ENCODE assay signal across 10 cellular contexts in genomic region chr9:101027733-101028345, GRCh38. TPM values are rescaled to one million over a fixed set of nuclear protein-coding genes. Genes with fewer than 3 reads are reported as not detected.
DNase-seq lines count a peak whose midpoint lies in the region; ATAC-seq, FAIRE-seq and TF ChIP-seq lines count a peak whose summit lies in the region.
"Had no signal": no experiment of that assay in that cellular context is flagged by ENCODE, and none has a peak within 500 bp of the region (broad histone marks: within the 10 kb centered on the region; RNA-seq: fewer than 3 reads in every experiment).

No MANE protein-coding gene starts in this region.

- WGBS in H1 (ENCODE audit: extremely low coverage in 1 of 2, insufficient coverage in 1 of 2, insufficient read length in 1 of 2, insufficient replicate concordance in 2 of 2, low coverage in 1 of 2, low lambda C conversion rate in 2 of 2, missing lambda C conversion rate in 1 of 2), 2 experiments, result 20% methylated on average over 12 of the region's 12 CpGs; no CpG with 5 or more reads in 1 of the 2 experiments
- 19 to 22% methylated on average over 6 to 9 of the region's 12 CpGs for WGBS in mesodermal cell (ENCODE audit: insufficient coverage in 2 of 2), 2 experiments

- no peaks in the 10 kb centered on the region for H3K36me3 Mint-ChIP-seq in activated CD4-positive, alpha-beta T cell treated with anti-CD3 and anti-CD28 coated beads, Interleukin-2, amount 10 ng/mL, durations not matched to agents 24 days and 14 days (ENCODE audit: low read depth)
- no peaks in the 10 kb centered on the region for H3K36me3 Mint-ChIP-seq in activated CD4-positive, alpha-beta T cell treated with anti-CD3 and anti-CD28 coated beads for 36 hours (ENCODE audit: low read depth)
- H3K36me3 Mint-ChIP-seq in type B pancreatic cell, result no peaks in the 10 kb centered on the region

- no peak overlapping the region for H3K4me3 Mint-ChIP-seq in activated CD4-positive, alpha-beta T cell treated with anti-CD3 and anti-CD28 coated beads, Interleukin-2, amount 10 ng/mL, durations not matched to agents 24 days and 14 days
- no peak overlapping the region for H3K4me3 Mint-ChIP-seq in activated CD4-positive, alpha-beta T cell treated with anti-CD3 and anti-CD28 coated beads for 36 hours
- peak overlapping the region; percentile 92 for H3K4me3 Mint-ChIP-seq in type B pancreatic cell
- H3K4me3 Mint-ChIP-seq: activated naive CD4-positive, alpha-beta T cell treated with anti-CD3 and anti-CD28 coated beads for 36 hours had no signal

- peaks cover 19% of the 10 kb centered on the region for H3K23me2 ChIP-seq in H1 (ENCODE audit: low read depth, low read length)

- H2BK15ac ChIP-seq in H1 (ENCODE audit: low read length), result no peak overlapping the region

- peak overlapping the region; percentile 52 for H2BK120ac ChIP-seq in H1 (replicated peaks; ENCODE audit: low read depth, low read length)

- H2BK5ac ChIP-seq in H1 (ENCODE audit: low read depth, low read length), result peak overlapping the region; percentile 18; the same call in 1 of the 2 replicates

- no peak overlapping the region for H4K91ac ChIP-seq in H1 (replicated peaks; ENCODE audit: insufficient read length, low read length)

- CTCF ChIA-PET in activated CD4-positive, alpha-beta T cell treated with anti-CD3 and anti-CD28 coated beads for 36 hours (lab: Charles Lee), result no interaction called here
- CTCF ChIA-PET in H1 (lab: Charles Lee; ENCODE audit: partially characterized antibody), result no interaction called here

- H3K56ac ChIP-seq in H1 (replicated peaks; ENCODE audit: insufficient read length, low read depth, low read length), result no peak overlapping the region

- TF ChIP-seq CTCF in H1 (IDR thresholded peaks at IDR 0.05; ENCODE audit: control extremely low read depth in 1 of 3, insufficient read depth in 1 of 3, low read depth in 1 of 3, low read length in 3 of 3), result no peak
- no peak for TF ChIP-seq CTCF in type B pancreatic cell (conservative IDR thresholded peaks at IDR 0.05)

- H3K18ac ChIP-seq in H1 (ENCODE audit: extremely low read depth, low read length), result peak overlapping the region; percentile 26; the same call in 1 of the 2 replicates

- TF ChIP-seq POLR2A in H1 (IDR thresholded peaks at IDR 0.05; ENCODE audit: control extremely low read depth in 1 of 2, low read depth in 2 of 2, low read length in 2 of 2), result no peak

- no peak overlapping the region for H2BK20ac ChIP-seq in H1 (ENCODE audit: low read length)

- peak; percentile 4 for DNase-seq in activated CD4-positive, alpha-beta T cell treated with anti-CD3 and anti-CD28 coated beads, Interleukin-2, amount 10 ng/mL, durations not matched to agents 24 days and 14 days
- no peak for DNase-seq in activated CD4-positive, alpha-beta T cell treated with anti-CD3 and anti-CD28 coated beads for 36 hours
- no peak for DNase-seq in H1 (ENCODE audit: low read depth in 1 of 2, low spot score in 2 of 2)
- no peak for DNase-seq in type B pancreatic cell (ENCODE audit: extremely low spot score, unreplicated experiment)

- H2AFZ ChIP-seq in H1 (ENCODE audit: low read length), result peak overlapping the region; percentile 99

- no peak overlapping the region for H2AK5ac ChIP-seq in H1 (ENCODE audit: low read depth, low read length)

- H3K4me3 ChIP-seq in H1 (ENCODE audit: extremely low read depth in 1 of 4, insufficient read depth in 2 of 4, low read depth in 3 of 4, low read length in 4 of 4) (peak overlapping the region; percentile 61 to 92 (median 79)), mesodermal cell (ENCODE audit: extremely low read depth, insufficient read depth, low read length, poor library complexity, severe bottlenecking) (peak overlapping the region; percentile 55)

- POLR2A ChIA-PET in activated CD4-positive, alpha-beta T cell treated with anti-CD3 and anti-CD28 coated beads for 36 hours (lab: Charles Lee), result no interaction called here
- POLR2A ChIA-PET in H1 (lab: Charles Lee; ENCODE audit: partially characterized antibody), result no interaction called here

- H3K79me2 ChIP-seq in H1 (ENCODE audit: control insufficient read depth in 1 of 2, insufficient read depth in 2 of 2, low read length in 2 of 2), result no peaks in the 10 kb centered on the region

- no peak overlapping the region for H3K4ac ChIP-seq in H1 (replicated peaks; ENCODE audit: insufficient read length, low read depth, low read length)

- H3K27ac Mint-ChIP-seq in activated CD4-positive, alpha-beta T cell treated with anti-CD3 and anti-CD28 coated beads, Interleukin-2, amount 10 ng/mL, durations not matched to agents 24 days and 14 days, result no peak overlapping the region
- H3K27ac Mint-ChIP-seq in activated CD4-positive, alpha-beta T cell treated with anti-CD3 and anti-CD28 coated beads for 36 hours, result no peak overlapping the region
- H3K27ac Mint-ChIP-seq in type B pancreatic cell, result peak overlapping the region; percentile 40
- H3K27ac Mint-ChIP-seq: activated naive CD4-positive, alpha-beta T cell treated with anti-CD3 and anti-CD28 coated beads for 36 hours had no signal

- H3K9me3 Mint-ChIP-seq in activated CD4-positive, alpha-beta T cell treated with anti-CD3 and anti-CD28 coated beads, Interleukin-2, amount 10 ng/mL, durations not matched to agents 24 days and 14 days, result no peaks in the 10 kb centered on the region
- H3K9me3 Mint-ChIP-seq in activated CD4-positive, alpha-beta T cell treated with anti-CD3 and anti-CD28 coated beads for 36 hours (ENCODE audit: low read depth), result no peaks in the 10 kb centered on the region
- H3K9me3 Mint-ChIP-seq in type B pancreatic cell, result no peaks in the 10 kb centered on the region

- peak overlapping the region in 2 of 4 experiments; percentile 47 to 49; a peak in 3 of 7 replicates for H3K9ac ChIP-seq in H1 (replicated peaks in 1 of 4; ENCODE audit: extremely low read depth in 1 of 4, low read depth in 3 of 4, low read length in 3 of 4)

- TF ChIP-seq EP300 in H1 (IDR thresholded peaks at IDR 0.05; ENCODE audit: borderline replicate concordance in 1 of 2, low read depth in 2 of 2, low read length in 2 of 2), result no peak

- H3K79me1 ChIP-seq in H1 (ENCODE audit: low read depth, low read length), result no peaks in the 10 kb centered on the region

- no peak for TF ChIP-seq RAD21 in H1 (IDR thresholded peaks at IDR 0.05 in 1 of 2, conservative IDR thresholded peaks at IDR 0.05 in 1 of 2; ENCODE audit: low read depth in 2 of 2, low read length in 2 of 2)

- H3K27ac ChIP-seq in H1 (ENCODE audit: low read depth, low read length) (no peak overlapping the region), mesodermal cell (ENCODE audit: low read depth, low read length, severe bottlenecking) (peak overlapping the region; percentile 61)

- no peak overlapping the region for H2BK12ac ChIP-seq in H1 (ENCODE audit: low read depth, low read length)

- H3K23ac ChIP-seq in H1 (ENCODE audit: insufficient read length), result no peak overlapping the region

- H3K27me3 Mint-ChIP-seq in activated CD4-positive, alpha-beta T cell treated with anti-CD3 and anti-CD28 coated beads, Interleukin-2, amount 10 ng/mL, durations not matched to agents 24 days and 14 days, result peaks cover 48% of the 10 kb centered on the region
- H3K27me3 Mint-ChIP-seq in activated CD4-positive, alpha-beta T cell treated with anti-CD3 and anti-CD28 coated beads for 36 hours, result peaks cover 41% of the 10 kb centered on the region
- H3K27me3 Mint-ChIP-seq in type B pancreatic cell, result peaks cover 82% of the 10 kb centered on the region

- H4K8ac ChIP-seq in H1 (ENCODE audit: extremely low read depth, insufficient read depth, low read length), result peak overlapping the region; percentile 81; the same call in 1 of the 2 replicates

- FAIRE-seq in H1 (lab: Jason Lieb, UNC), result no peak

- no peak overlapping the region for H3K14ac ChIP-seq in H1 (ENCODE audit: insufficient read length)

- H4K20me1 ChIP-seq in H1 (replicated peaks in 1 of 2; ENCODE audit: control insufficient read depth in 1 of 2, insufficient read depth in 2 of 2, low read length in 2 of 2), result no peaks in the 10 kb centered on the region

- peaks cover 14 to 42% (median 33%) of the 10 kb centered on the region in 4 experiments for H3K27me3 ChIP-seq in H1 (replicated peaks in 1 of 4; ENCODE audit: control insufficient read depth in 3 of 4, extremely low read depth in 1 of 4, insufficient read depth in 3 of 4, low read length in 3 of 4)

- H3K4me2 ChIP-seq in H1 (ENCODE audit: insufficient read depth in 1 of 2, low read depth in 2 of 2, low read length in 2 of 2), result peak overlapping the region; percentile 93 to 97

- H3K4me1 ChIP-seq in H1 (replicated peaks in 1 of 4; ENCODE audit: control insufficient read depth in 3 of 4, insufficient read depth in 4 of 4, low read length in 3 of 4), result peaks cover 3 to 12% (median 7%) of the 10 kb centered on the region in 4 experiments; a peak in 4 of 7 replicates
- no peaks in the 10 kb centered on the region for H3K4me1 ChIP-seq in mesodermal cell (ENCODE audit: control insufficient read depth, insufficient read depth, low read length, poor library complexity, severe bottlenecking)

- no peak for ATAC-seq in activated CD4-positive, alpha-beta T cell treated with anti-CD3 and anti-CD28 coated beads for 36 hours
- ATAC-seq in GM21619 (IDR thresholded peaks at IDR 0.05; ENCODE audit: unreplicated experiment) (no peak), HG02642 (IDR thresholded peaks at IDR 0.05; ENCODE audit: poor library complexity, unreplicated experiment) (no peak), GM19395 (IDR thresholded peaks at IDR 0.05; ENCODE audit: unreplicated experiment) (no peak)

- no peak overlapping the region for H4K5ac ChIP-seq in H1 (ENCODE audit: insufficient read length, low read depth, low read length)

- H3K4me1 Mint-ChIP-seq in activated CD4-positive, alpha-beta T cell treated with anti-CD3 and anti-CD28 coated beads, Interleukin-2, amount 10 ng/mL, durations not matched to agents 24 days and 14 days, result no peaks in the 10 kb centered on the region
- H3K4me1 Mint-ChIP-seq in activated CD4-positive, alpha-beta T cell treated with anti-CD3 and anti-CD28 coated beads for 36 hours, result no peaks in the 10 kb centered on the region
- peaks cover 5% of the 10 kb centered on the region for H3K4me1 Mint-ChIP-seq in type B pancreatic cell (ENCODE audit: unreplicated experiment)

- intact Hi-C loops in activated CD4-positive, alpha-beta T cell treated with anti-CD3 and anti-CD28 coated beads, Interleukin-2, amount 10 ng/mL, durations not matched to agents 24 days and 14 days (cut with micrococcal nuclease), result no loop called here
- intact Hi-C loops in activated CD4-positive, alpha-beta T cell treated with anti-CD3 and anti-CD28 coated beads for 36 hours (cut with DNase I, micrococcal nuclease), result no loop called here

- H3K36me3 ChIP-seq in H1 (ENCODE audit: control insufficient read depth in 2 of 4, insufficient read depth in 4 of 4, low read length in 3 of 4) (no peaks in the 10 kb centered on the region), mesodermal cell (ENCODE audit: control insufficient read depth, insufficient read depth, low read length) (no peaks in the 10 kb centered on the region)

- no peaks in the 10 kb centered on the region for H3K9me3 ChIP-seq in H1 (ENCODE audit: insufficient read depth in 2 of 2, low read depth in 1 of 2, low read length in 1 of 2)
- no peaks in the 10 kb centered on the region for H3K9me3 ChIP-seq in mesodermal cell (ENCODE audit: control insufficient read depth, low read length)

RNA-seq across cellular contexts. Expression of gene PLPPR1, which starts 0.7 kb away (rescaled TPM):
- not detected in 2 replicates for total RNA-seq in activated CD4-positive, alpha-beta T cell treated with anti-CD3 and anti-CD28 coated beads, Interleukin-2, amount 10 ng/mL, durations not matched to agents 24 days and 14 days
- not detected for total RNA-seq in activated CD4-positive, alpha-beta T cell treated with anti-CD3 and anti-CD28 coated beads for 36 hours
- 1.2 and 1.4 TPM in 2 replicates for total RNA-seq in H1 (2021; fragmentation: NEBNext Ultra II Directional; extraction: Animal tissue kit (Norgen Biotek cat#: 25700))
- 1.0 and 1.8 TPM in 2 replicates for polyA plus RNA-seq in H1 (2011; rRNA removed)
- 1.3 TPM for polyA plus RNA-seq in H1 (2011; cell fraction: cytosol; rRNA removed)
- 1.2 TPM for polyA plus RNA-seq in H1 (2011; cell fraction: nucleus; rRNA removed)
- 1.2 to 3.3 TPM (median 2.0 TPM) in 4 replicates for polyA plus RNA-seq in H1 (2012, experiment 1 of 2)
- 0.39 TPM for polyA plus RNA-seq in H1 (2012, experiment 2 of 2)
- 1.3 TPM for polyA plus RNA-seq in H1 (2013, experiment 1 of 2)
- polyA plus RNA-seq in H1 (2013, experiment 2 of 2), result 1.4 TPM
- polyA minus RNA-seq in H1 (2011; rRNA and poly(A)+ RNA removed), result 3.2 and 4.3 TPM in 2 replicates
- 1.3 TPM for polyA minus RNA-seq in H1 (2011; cell fraction: cytosol; rRNA and poly(A)+ RNA removed)
- polyA minus RNA-seq in H1 (2011; cell fraction: nucleus; rRNA and poly(A)+ RNA removed), result 3.4 TPM
- 0.41 TPM for polyA plus RNA-seq in mesodermal cell (2013, experiment 1 of 2)
- polyA plus RNA-seq in mesodermal cell (2013, experiment 2 of 2), result 0.35 TPM
- 3.2 and 6.2 TPM in 2 replicates for total RNA-seq in type B pancreatic cell (ENCODE audit: low replicate concordance)
- total RNA-seq: activated naive CD4-positive, alpha-beta T cell treated with anti-CD3 and anti-CD28 coated beads for 36 hours; T-helper 2 cell treated with Interferon-gamma antibody and Interleukin-4, amounts not matched to agents 100 ng/mL and 5 ng/mL, for 36 hours had no signal
